ENCODE assay signal across 8 cellular contexts in the genomic region with DNA sequence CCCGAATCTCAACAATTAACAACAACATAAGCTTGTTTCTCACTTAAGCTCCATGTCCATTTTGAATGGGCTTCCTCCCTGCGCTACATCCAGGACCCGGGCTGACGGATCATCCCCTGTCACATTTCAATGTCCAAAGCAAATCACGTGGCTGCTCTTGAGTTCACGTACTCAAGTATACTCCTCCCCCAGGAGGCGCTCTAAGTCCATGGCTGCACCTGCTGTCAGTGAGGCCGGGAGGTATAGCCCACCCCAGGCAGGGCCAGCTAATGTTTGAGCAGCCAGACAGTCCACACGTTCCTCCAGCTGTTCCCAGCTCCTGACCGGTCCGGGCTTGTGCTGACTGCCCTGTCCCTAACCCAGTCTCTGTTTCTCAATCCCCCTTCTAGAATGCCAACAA.
DNase-seq lines count a peak whose midpoint lies in the region; ATAC-seq and FAIRE-seq lines count a peak whose summit lies in the region.

No MANE protein-coding gene starts in this region.

- intact Hi-C loops in activated T-helper 2 cell treated with anti-CD3 and anti-CD28 coated beads, Interferon-gamma antibody, Interleukin-2, Interleukin-4, amounts not matched to agents 10 μg/mL and 5 μg/mL and 100 μg/mL, durations not matched to agents 14 hours and 24 hours and 36 hours (cut with micrococcal nuclease): no loop called here

- no peaks in the 10 kb centered on the region for H3K36me3 Mint-ChIP-seq in activated T-helper 2 cell treated with anti-CD3 and anti-CD28 coated beads, Interferon-gamma antibody, Interleukin-2, Interleukin-4, amounts not matched to agents 10 μg/mL and 5 μg/mL and 100 μg/mL, durations not matched to agents 14 hours and 24 hours and 36 hours (ENCODE audit: low read depth)
- H3K36me3 Mint-ChIP-seq in natural killer cell treated with Interleukin-12 subunit alpha and Interleukin-12 subunit beta and Interleukin-15 and Interleukin-18, amount 100 ng/mL, for 72 hours: no peaks in the 10 kb centered on the region

- peaks cover 23% of the 10 kb centered on the region for H3K27me3 Mint-ChIP-seq in activated T-helper 2 cell treated with anti-CD3 and anti-CD28 coated beads, Interferon-gamma antibody, Interleukin-2, Interleukin-4, amounts not matched to agents 10 μg/mL and 5 μg/mL and 100 μg/mL, durations not matched to agents 14 hours and 24 hours and 36 hours (ENCODE audit: low read depth)
- peaks cover 7 to 28% of the 10 kb centered on the region in 2 donors for H3K27me3 Mint-ChIP-seq in natural killer cell treated with Interleukin-12 subunit alpha and Interleukin-12 subunit beta and Interleukin-15 and Interleukin-18, amount 100 ng/mL, for 72 hours

- H3K4me1 Mint-ChIP-seq in activated T-helper 2 cell treated with anti-CD3 and anti-CD28 coated beads, Interferon-gamma antibody, Interleukin-2, Interleukin-4, amounts not matched to agents 10 μg/mL and 5 μg/mL and 100 μg/mL, durations not matched to agents 14 hours and 24 hours and 36 hours (ENCODE audit: low read depth): no peaks in the 10 kb centered on the region
- H3K4me1 Mint-ChIP-seq in natural killer cell treated with Interleukin-12 subunit alpha and Interleukin-12 subunit beta and Interleukin-15 and Interleukin-18, amount 100 ng/mL, for 72 hours (ENCODE audit: low read depth in 2 of 2): no peaks in the 10 kb centered on the region

- H3K27ac Mint-ChIP-seq in activated T-helper 2 cell treated with anti-CD3 and anti-CD28 coated beads, Interferon-gamma antibody, Interleukin-2, Interleukin-4, amounts not matched to agents 10 μg/mL and 5 μg/mL and 100 μg/mL, durations not matched to agents 14 hours and 24 hours and 36 hours: no peak overlapping the region
- H3K27ac Mint-ChIP-seq in natural killer cell treated with Interleukin-12 subunit alpha and Interleukin-12 subunit beta and Interleukin-15 and Interleukin-18, amount 100 ng/mL, for 72 hours: no peak overlapping the region

- H3K9me3 Mint-ChIP-seq in activated T-helper 2 cell treated with anti-CD3 and anti-CD28 coated beads, Interferon-gamma antibody, Interleukin-2, Interleukin-4, amounts not matched to agents 10 μg/mL and 5 μg/mL and 100 μg/mL, durations not matched to agents 14 hours and 24 hours and 36 hours: peaks cover 4% of the 10 kb centered on the region
- no peaks in the 10 kb centered on the region for H3K9me3 Mint-ChIP-seq in natural killer cell treated with Interleukin-12 subunit alpha and Interleukin-12 subunit beta and Interleukin-15 and Interleukin-18, amount 100 ng/mL, for 72 hours

- no peak overlapping the region for H3K4me3 Mint-ChIP-seq in activated T-helper 2 cell treated with anti-CD3 and anti-CD28 coated beads, Interferon-gamma antibody, Interleukin-2, Interleukin-4, amounts not matched to agents 10 μg/mL and 5 μg/mL and 100 μg/mL, durations not matched to agents 14 hours and 24 hours and 36 hours (ENCODE audit: low read depth)
- no peak overlapping the region for H3K4me3 Mint-ChIP-seq in natural killer cell treated with Interleukin-12 subunit alpha and Interleukin-12 subunit beta and Interleukin-15 and Interleukin-18, amount 100 ng/mL, for 72 hours

- DNase-seq in activated effector memory CD4-positive, alpha-beta T cell treated with anti-CD3 and anti-CD28 coated beads, Interleukin-2, amount 50 U/mL, for 16 hours: peak; percentile 68
- DNase-seq in activated effector memory CD4-positive, alpha-beta T cell treated with Interleukin-2 at 50 U/mL for 16 hours: no peak
- peak; percentile 52 for DNase-seq in NCI-H510A (lab: John Stamatoyannopoulos, UW)
- DNase-seq in activated T-helper 2 cell treated with anti-CD3 and anti-CD28 coated beads, Interferon-gamma antibody, Interleukin-2, Interleukin-4, amounts not matched to agents 10 μg/mL and 5 μg/mL and 100 μg/mL, durations not matched to agents 14 hours and 24 hours and 36 hours (ENCODE audit: low spot score): peak; percentile 15
- DNase-seq in natural killer cell treated with Interleukin-12 subunit alpha and Interleukin-12 subunit beta and Interleukin-15 and Interleukin-18, amount 100 ng/mL, for 72 hours (ENCODE audit: low spot score): no peak
- DNase-seq in frontal cortex (ENCODE audit: low spot score in 2 of 2): no peak
- DNase-seq in foreskin melanocyte: no peak
- DNase-seq in ureter (ENCODE audit: low spot score): no peak

- FAIRE-seq in frontal cortex (lab: Jason Lieb, UNC): no peak

- ATAC-seq in natural killer cell treated with Interleukin-12 subunit alpha and Interleukin-12 subunit beta and Interleukin-15 and Interleukin-18, amount 100 ng/mL, for 72 hours: peak; percentile 50 to 59

Comparison
In these comparisons a context has a peak if more than half of its experiments do, and no peak if none do; other contexts are left out.
1. DNase-seq: peak in activated effector memory CD4-positive, alpha-beta T cell treated with anti-CD3 and anti-CD28 coated beads, Interleukin-2, amount 50 U/mL, for 16 hours (single experiment), NCI-H510A (single experiment) and activated T-helper 2 cell treated with anti-CD3 and anti-CD28 coated beads, Interferon-gamma antibody, Interleukin-2, Interleukin-4, amounts not matched to agents 10 μg/mL and 5 μg/mL and 100 μg/mL, durations not matched to agents 14 hours and 24 hours and 36 hours (single experiment); none in activated effector memory CD4-positive, alpha-beta T cell treated with Interleukin-2 at 50 U/mL for 16 hours (single experiment), natural killer cell treated with Interleukin-12 subunit alpha and Interleukin-12 subunit beta and Interleukin-15 and Interleukin-18, amount 100 ng/mL, for 72 hours (single experiment), frontal cortex (0 of 2), foreskin melanocyte (single experiment) and ureter (single experiment).